Comparison of ENCODE assay signal across 19 cellular contexts in the genomic region with DNA sequence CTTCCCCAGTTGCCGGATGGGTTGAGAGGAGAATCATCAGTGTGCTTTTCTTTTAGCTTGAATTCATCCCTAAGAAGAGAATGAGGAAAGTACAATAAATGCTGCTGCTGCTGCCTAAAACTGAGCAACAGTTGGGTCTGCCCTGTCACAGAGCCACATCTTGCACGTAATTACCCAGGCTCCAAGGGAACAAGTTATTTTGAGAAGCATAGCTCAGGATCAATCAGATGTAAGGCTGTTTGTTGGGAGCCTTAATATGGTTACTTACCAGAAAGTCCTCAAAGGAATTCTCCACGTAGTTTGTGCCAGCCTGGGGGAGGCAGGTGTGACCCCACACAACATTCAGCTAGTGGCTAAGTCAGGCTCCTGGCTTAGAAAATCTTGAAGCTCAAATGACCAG. TPM values are rescaled to one million over a fixed set of nuclear protein-coding genes. Genes with fewer than 3 reads are reported as not detected.
"Had no signal": no experiment of that assay in that cellular context is flagged by ENCODE, and none has a peak within 500 bp of the region (broad histone marks: within the 10 kb centered on the region; RNA-seq: fewer than 3 reads in every experiment).

No MANE protein-coding gene starts in this region.

- H3K36me3 ChIP-seq: brain microvascular endothelial cell, tibial artery had no signal

- ATAC-seq: activated CD8-positive, alpha-beta T cell treated with anti-CD3 and anti-CD28 coated beads, Interleukin-2, amount 10 ng/mL, durations not matched to agents 7 days and 5 days; activated naive CD8-positive, alpha-beta T cell treated with anti-CD3 and anti-CD28 coated beads, Interleukin-2, amount 50 U/mL, for 24 hours; effector memory CD8-positive, alpha-beta T cell; sciatic nerve; stimulated activated naive B cell treated with anti-CD40 and anti-IgM and Interleukin-4, amounts not matched to agents 10 μg/mL and 1 μg/mL and 100 μg/mL, for 72 hours had no signal

- H3K27me3 ChIP-seq: brain microvascular endothelial cell, tibial artery had no signal

- H3K4me2 ChIP-seq: SK-N-SH had no signal

- FAIRE-seq: islet of Langerhans, urothelium cell line had no signal

- H3K4me3 ChIP-seq: tibial artery had no signal

- H3K9ac ChIP-seq: SK-N-SH had no signal

- H3K27ac ChIP-seq: brain microvascular endothelial cell, tibial artery had no signal

- H3K9me3 ChIP-seq: SK-N-SH, tibial artery had no signal

- DNase-seq: activated CD4-positive, alpha-beta T cell treated with anti-CD3 and anti-CD28 coated beads for 48 hours; activated CD4-positive, CD25-positive, alpha-beta regulatory T cell; activated CD8-positive, alpha-beta T cell treated with anti-CD3 and anti-CD28 coated beads, Interleukin-2, amount 10 ng/mL, durations not matched to agents 7 days and 5 days; activated naive CD4-positive, alpha-beta T cell treated with anti-CD3 and anti-CD28 coated beads, Interleukin-2, amount 10 ng/mL, durations not matched to agents 7 days and 5 days; activated naive CD8-positive, alpha-beta T cell treated with anti-CD3 and anti-CD28 coated beads, Interleukin-2, amount 50 U/mL, for 24 hours; activated T-cell treated with anti-CD3 and anti-CD28 coated beads, Interleukin-2, amount 50 U/mL, for 24 hours; brain microvascular endothelial cell; cerebellar nuclear complex; effector memory CD8-positive, alpha-beta T cell; naive B cell; SK-N-SH; stimulated activated naive B cell treated with anti-CD40 and anti-IgM and Interleukin-4, amounts not matched to agents 10 μg/mL and 1 μg/mL and 100 μg/mL, for 72 hours; tibial artery had no signal

RNA-seq across cellular contexts. Expression of gene ACTN2, which starts 16.7 kb away (rescaled TPM):
- total RNA-seq: activated CD8-positive, alpha-beta T cell treated with anti-CD3 and anti-CD28 coated beads, Interleukin-2, amount 10 ng/mL, durations not matched to agents 7 days and 5 days; fibroblast of villous mesenchyme; glomerular endothelial cell; osteocyte had no signal
